Comparison of ENCODE assay signal across 19 cellular contexts in the genomic region with DNA sequence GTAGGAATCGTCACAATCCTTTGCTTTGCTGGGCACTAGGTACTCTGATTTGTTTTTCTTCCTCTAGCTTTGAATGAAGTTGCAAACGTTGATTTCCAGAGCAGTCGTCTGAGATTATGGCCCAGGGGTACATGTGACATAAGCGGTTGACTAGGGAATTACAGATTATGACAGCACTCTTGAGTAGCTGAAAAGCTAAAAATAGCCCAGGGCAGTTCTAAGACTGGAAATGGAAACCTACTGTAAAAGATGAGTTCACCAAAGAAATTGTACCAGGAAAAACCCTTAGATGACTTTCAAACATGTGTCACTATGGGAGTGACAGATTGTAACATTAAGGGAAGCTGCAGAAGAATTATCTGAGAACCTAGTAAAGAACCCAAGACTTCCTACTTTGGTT.
DNase-seq lines count a peak whose midpoint lies in the region; ATAC-seq, FAIRE-seq and TF ChIP-seq lines count a peak whose summit lies in the region.
"Had no signal": no experiment of that assay in that cellular context is flagged by ENCODE, and none has a peak within 500 bp of the region (broad histone marks: within the 10 kb centered on the region; RNA-seq: fewer than 3 reads in every experiment).

No MANE protein-coding gene starts in this region.

- H3K27ac ChIP-seq in psoas muscle: peak overlapping the region; percentile 77
- H3K27ac ChIP-seq: 22Rv1, epithelial cell of prostate, right lobe of liver, tibial nerve had no signal

- peak; percentile 18 for DNase-seq in NCI-H82 (lab: John Stamatoyannopoulos, UW)
- DNase-seq in NCI-H82 treated with DMSO at 0.1 percent for 48 hours (lab: John Stamatoyannopoulos, UW; ENCODE audit: unreplicated experiment): no peak
- DNase-seq in M059J (ENCODE audit: low read depth): peak; percentile 67
- peak; percentile 14 for DNase-seq in bronchial epithelial cell (ENCODE audit: low read depth)
- DNase-seq in psoas muscle: no peak
- no peak for DNase-seq in ecto neural progenitor cell (ENCODE audit: low spot score)
- no peak for DNase-seq in occipital lobe (lab: John Stamatoyannopoulos, UW)
- DNase-seq: anterior cingulate cortex; head of caudate nucleus; NCI-H69; right lobe of liver; stimulated activated CD4-positive, alpha-beta T cell treated with anti-CD3 and anti-CD28 coated beads, Interleukin-4, amount 100 ng/mL, for 1 hour; stimulated activated CD8-positive, alpha-beta memory T cell treated with anti-CD3 and anti-CD28 coated beads, Interleukin-4, amount 100 ng/mL, for 48 hours had no signal

- TF ChIP-seq CTCF in bronchial epithelial cell (IDR thresholded peaks at IDR 0.05; ENCODE audit: insufficient read depth, low read length, severe bottlenecking) (no peak), psoas muscle (IDR thresholded peaks at IDR 0.05) (no peak)

- no peak for FAIRE-seq in bronchial epithelial cell (lab: Jason Lieb, UNC)
- FAIRE-seq: keratinocyte had no signal

- intact Hi-C loops in psoas muscle (cut with DNase I): no loop called here

- no peaks in the 10 kb centered on the region for H3K36me3 ChIP-seq in bronchial epithelial cell (ENCODE audit: control insufficient read depth, insufficient read depth, low read length)
- no peaks in the 10 kb centered on the region for H3K36me3 ChIP-seq in psoas muscle (ENCODE audit: insufficient read depth in 1 of 2, low read depth in 1 of 2)
- H3K36me3 ChIP-seq: right lobe of liver, tibial nerve had no signal

- H3K27me3 ChIP-seq in bronchial epithelial cell (ENCODE audit: control insufficient read depth, insufficient read depth, low read length): no peaks in the 10 kb centered on the region
- no peaks in the 10 kb centered on the region for H3K27me3 ChIP-seq in psoas muscle (ENCODE audit: insufficient read depth in 3 of 3, low read length in 2 of 3)
- H3K27me3 ChIP-seq: right lobe of liver, tibial nerve had no signal

- peaks cover 61% of the 10 kb centered on the region for H3K4me1 ChIP-seq in psoas muscle
- H3K4me1 ChIP-seq: tibial nerve had no signal

- no peaks in the 10 kb centered on the region for H3K9me3 ChIP-seq in psoas muscle
- H3K9me3 ChIP-seq: right lobe of liver, tibial nerve had no signal

- 21 to 43% (median 21%) methylated on average over 4 of the region's 4 CpGs for WGBS in psoas muscle, 3 donors

- H3K4me3 ChIP-seq in bronchial epithelial cell (ENCODE audit: low read depth, low read length): no peak overlapping the region
- H3K4me3 ChIP-seq in psoas muscle: no peak overlapping the region
- H3K4me3 ChIP-seq: right lobe of liver, tibial nerve had no signal

- ATAC-seq in psoas muscle (peak; percentile 41 to 73 (median 70)), GM18517 (IDR thresholded peaks at IDR 0.05; ENCODE audit: unreplicated experiment) (no peak)
- ATAC-seq: HCT116, right lobe of liver had no signal

Comparison
In these comparisons a context has a peak if more than half of its experiments do, and no peak if none do; other contexts are left out.
1. DNase-seq: peak in NCI-H82 (single experiment), M059J (single experiment) and bronchial epithelial cell (single experiment); none in NCI-H82 treated with DMSO at 0.1 percent for 48 hours (single experiment), psoas muscle (0 of 2), ecto neural progenitor cell (single experiment) and occipital lobe (single experiment).